Comparison of ENCODE assay signal across 17 cellular contexts in the genomic region with DNA sequence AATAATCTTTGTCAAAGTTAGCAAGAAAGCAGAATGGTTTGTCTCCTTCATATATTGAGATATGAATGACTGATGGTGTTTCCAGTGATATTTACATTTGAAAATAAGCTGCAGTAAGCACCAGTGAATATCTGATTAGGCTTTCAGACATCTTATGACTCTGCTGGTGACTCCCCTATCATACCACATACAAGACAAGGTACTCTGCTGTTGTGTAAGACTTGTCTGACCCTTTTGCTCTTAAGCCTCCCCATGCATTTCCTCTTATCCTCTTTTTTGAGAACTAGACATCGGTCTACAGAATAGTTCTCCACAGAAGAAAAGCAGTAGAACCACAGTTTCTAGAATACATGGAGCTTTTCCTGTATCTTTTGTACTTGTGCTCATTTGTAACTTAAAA.
"Had no signal": no experiment of that assay in that cellular context is flagged by ENCODE, and none has a peak within 500 bp of the region (broad histone marks: within the 10 kb centered on the region; RNA-seq: fewer than 3 reads in every experiment).

No MANE protein-coding gene starts in this region.

- H3K36me3 ChIP-seq: colonic mucosa, ovary, uterus had no signal

- FAIRE-seq: islet of Langerhans had no signal

- H3K4me3 Mint-ChIP-seq: activated T-cell treated with anti-CD3 and anti-CD28 coated beads, Interleukin-2, amount 50 U/mL, for 24 hours; neural crest cell had no signal

- DNase-seq: activated CD4-positive, alpha-beta T cell treated with anti-CD3 and anti-CD28 coated beads for 48 hours; activated gamma-delta T cell treated with Interleukin-2 at 50 U/mL for 16 hours; activated T-cell treated with anti-CD3 and anti-CD28 coated beads, Interleukin-2, amount 50 U/mL, for 24 hours; colonic mucosa; esophagus squamous epithelium; foreskin fibroblast; left ventricle myocardium superior; mesendoderm; ovary; retina; stimulated activated CD4-positive, alpha-beta T cell treated with anti-CD3 and anti-CD28 coated beads, Interleukin-15, amount 100 ng/mL, for 24 hours; stimulated activated CD4-positive, alpha-beta T cell treated with anti-CD3 and anti-CD28 coated beads, Interleukin-4, amount 100 ng/mL, for 24 hours; T1000; tibial artery; uterus had no signal

- H3K9me3 ChIP-seq: colonic mucosa, esophagus squamous epithelium, ovary, tibial artery, uterus had no signal

- H3K27ac ChIP-seq: colonic mucosa, esophagus squamous epithelium, ovary, tibial artery, uterus had no signal

- H3K27ac Mint-ChIP-seq: activated T-cell treated with anti-CD3 and anti-CD28 coated beads, Interleukin-2, amount 50 U/mL, for 24 hours had no signal

- H3K27me3 Mint-ChIP-seq: activated T-cell treated with anti-CD3 and anti-CD28 coated beads, Interleukin-2, amount 50 U/mL, for 24 hours had no signal

- H3K9me3 Mint-ChIP-seq: activated T-cell treated with anti-CD3 and anti-CD28 coated beads, Interleukin-2, amount 50 U/mL, for 24 hours; neural crest cell had no signal

- H3K4me3 ChIP-seq: colonic mucosa, esophagus squamous epithelium, ovary, tibial artery, uterus had no signal

- H3K4me1 ChIP-seq: colonic mucosa, esophagus squamous epithelium, uterus had no signal

- H3K27me3 ChIP-seq: colonic mucosa, esophagus squamous epithelium, ovary, tibial artery, uterus had no signal
